9 cellular contexts compared by ENCODE assay signal in genomic region chr4:76982638-76983579, GRCh38. TPM values are rescaled to one million over a fixed set of nuclear protein-coding genes. Genes with fewer than 3 reads are reported as not detected.
DNase-seq lines count a peak whose midpoint lies in the region; ATAC-seq and TF ChIP-seq lines count a peak whose summit lies in the region.
"Had no signal": no experiment of that assay in that cellular context is flagged by ENCODE, and none has a peak within 500 bp of the region (broad histone marks: within the 10 kb centered on the region; RNA-seq: fewer than 3 reads in every experiment).

No MANE protein-coding gene starts in this region.

- peak overlapping the region; percentile 63 for H2BK120ac ChIP-seq in trophoblast cell (ENCODE audit: insufficient read depth, low read length, poor library complexity)

- peak overlapping the region; percentile 1; the same call in 1 of the 2 replicates for H3K9ac ChIP-seq in MM.1S (ENCODE audit: low read length)
- H3K9ac ChIP-seq in trophoblast cell (ENCODE audit: low read length) = no peak overlapping the region

- H2BK12ac ChIP-seq in trophoblast cell (ENCODE audit: low read length) = peak overlapping the region; percentile 87

- WGBS in trophoblast cell (ENCODE audit: extremely low coverage, insufficient coverage, insufficient read length) = no CpG with 5 or more reads among the region's 7 CpGs

- no peak overlapping the region for H4K12ac ChIP-seq in trophoblast cell (ENCODE audit: low read depth, low read length)

- H3K27ac ChIP-seq in MM.1S (ENCODE audit: low read length) (peak overlapping the region; percentile 71), trophoblast cell (ENCODE audit: low read depth, low read length) (peak overlapping the region; percentile 20), dorsolateral prefrontal cortex (peak overlapping the region in 1 of 59 donors; percentile 47)

- H3K27ac Mint-ChIP-seq in central memory CD8-positive, alpha-beta T cell (ENCODE audit: low read depth) = peak overlapping the region; percentile 74

- H3K4me1 ChIP-seq in MM.1S (ENCODE audit: low read length) (peaks cover 54% of the 10 kb centered on the region), trophoblast cell (ENCODE audit: control insufficient read depth in 1 of 2, insufficient read depth in 2 of 2, low read length in 2 of 2) (peaks cover 38 to 47% of the 10 kb centered on the region in 2 experiments)

- no peaks in the 10 kb centered on the region for H3K9me3 Mint-ChIP-seq in central memory CD8-positive, alpha-beta T cell

- H3K79me2 ChIP-seq in MM.1S (ENCODE audit: low read length) (peaks cover 53% of the 10 kb centered on the region), trophoblast cell (ENCODE audit: control insufficient read depth, insufficient read depth, low read length, poor library complexity) (peaks cover 11% of the 10 kb centered on the region)

- H3F3A ChIP-seq in MM.1S (ENCODE audit: insufficient read depth, low read length) = peaks cover 31% of the 10 kb centered on the region

- H3K36me3 ChIP-seq in MM.1S (replicated peaks; ENCODE audit: insufficient read depth, low read length) = no peaks in the 10 kb centered on the region
- H3K36me3 ChIP-seq in trophoblast cell (ENCODE audit: control insufficient read depth in 1 of 2, insufficient read depth in 2 of 2, low read length in 2 of 2) = peaks cover 0 to 4% of the 10 kb centered on the region in 2 experiments
- H3K36me3 ChIP-seq: ascending aorta had no signal

- H3K36me3 Mint-ChIP-seq in central memory CD8-positive, alpha-beta T cell (ENCODE audit: insufficient read depth) = peaks cover 3% of the 10 kb centered on the region

- peak; percentile 17 for TF ChIP-seq CTCF in GM12864 (IDR thresholded peaks at IDR 0.05; ENCODE audit: low read depth, low read length, missing control alignments)
- TF ChIP-seq CTCF in MM.1S (IDR thresholded peaks at IDR 0.05; ENCODE audit: low read length) = peak; percentile 36; the same call in 1 of the 2 replicates
- no peak for TF ChIP-seq CTCF in dorsolateral prefrontal cortex (IDR thresholded peaks at IDR 0.05 in 54 of 56, conservative IDR thresholded peaks at IDR 0.05 in 2 of 56; ENCODE audit: low read depth in 1 of 56, partially characterized antibody in 56 of 56)

- H3K79me1 ChIP-seq in trophoblast cell (ENCODE audit: low read length) = peaks cover 16% of the 10 kb centered on the region

- peak overlapping the region; percentile 86 for H3K4ac ChIP-seq in trophoblast cell (ENCODE audit: low read depth, low read length)

- no peaks in the 10 kb centered on the region for H3K27me3 ChIP-seq in MM.1S (replicated peaks; ENCODE audit: insufficient read depth, low read length)
- H3K27me3 ChIP-seq in trophoblast cell (ENCODE audit: insufficient read depth, low read length) = no peaks in the 10 kb centered on the region
- no peaks in the 10 kb centered on the region for H3K27me3 ChIP-seq in dorsolateral prefrontal cortex
- H3K27me3 ChIP-seq: ascending aorta had no signal

- intact Hi-C loops in dorsolateral prefrontal cortex (cut with DNase I) = no loop called here

- H3K23ac ChIP-seq in trophoblast cell (ENCODE audit: low read length) = no peak overlapping the region

- H3K4me3 ChIP-seq in GM12864 (ENCODE audit: low read depth, low read length) (no peak overlapping the region), MM.1S (ENCODE audit: low read length) (peak overlapping the region; percentile 37), trophoblast cell (ENCODE audit: low read depth, low read length) (peak overlapping the region; percentile 18), dorsolateral prefrontal cortex (no peak overlapping the region)
- H3K4me3 ChIP-seq: ascending aorta had no signal

- H3K4me1 Mint-ChIP-seq in central memory CD8-positive, alpha-beta T cell = peaks cover 75% of the 10 kb centered on the region

- no peaks in the 10 kb centered on the region for H4K20me1 ChIP-seq in MM.1S (ENCODE audit: insufficient read depth, low read length)

- peak overlapping the region; percentile 43 for H3K4me3 Mint-ChIP-seq in central memory CD8-positive, alpha-beta T cell

- H4K91ac ChIP-seq in trophoblast cell (ENCODE audit: low read depth, low read length) = peak overlapping the region; percentile 74

- H2AK5ac ChIP-seq in trophoblast cell (ENCODE audit: low read length) = peak overlapping the region; percentile 85

- H3K4me2 ChIP-seq in MM.1S (ENCODE audit: low read depth, low read length) = peak overlapping the region; percentile 83
- no peak overlapping the region for H3K4me2 ChIP-seq in trophoblast cell (ENCODE audit: low read length)

- no peaks in the 10 kb centered on the region for H3K9me2 ChIP-seq in MM.1S (replicated peaks; ENCODE audit: insufficient read depth, low read length)

- no peaks in the 10 kb centered on the region for H3K27me3 Mint-ChIP-seq in central memory CD8-positive, alpha-beta T cell

- DNase-seq in GM12864 (ENCODE audit: low read depth) (no peak), MM.1S (peak; percentile 72), trophoblast cell (peak; percentile 42 to 91), dorsolateral prefrontal cortex (no peak)
- no peak for DNase-seq in central memory CD8-positive, alpha-beta T cell (ENCODE audit: low spot score in 2 of 2)
- DNase-seq: NCI-H1436 treated with DMSO at 0.1 percent for 48 hours had no signal

- no peaks in the 10 kb centered on the region for H3K9me3 ChIP-seq in MM.1S (replicated peaks; ENCODE audit: insufficient read depth, low read length)
- H3K9me3 ChIP-seq in trophoblast cell (ENCODE audit: insufficient read depth, low read depth, low read length) = no peaks in the 10 kb centered on the region
- H3K9me3 ChIP-seq: ascending aorta had no signal

- peak overlapping the region; percentile 51 for H3K18ac ChIP-seq in trophoblast cell (ENCODE audit: low read length)

- H2BK5ac ChIP-seq in trophoblast cell (ENCODE audit: low read depth, low read length, poor library complexity) = peak overlapping the region; percentile 33

- peak overlapping the region; percentile 46 for H2AFZ ChIP-seq in MM.1S (ENCODE audit: low read length)
- H2AFZ ChIP-seq in trophoblast cell (ENCODE audit: insufficient read depth, low read length, poor library complexity) = no peak overlapping the region

- ATAC-seq in central memory CD8-positive, alpha-beta T cell (replicated peaks; ENCODE audit: extremely low read depth, poor library complexity, severe bottlenecking) = no peak
- ATAC-seq in HG02571 (IDR thresholded peaks at IDR 0.05; ENCODE audit: unreplicated experiment) (no peak), HG03354 (IDR thresholded peaks at IDR 0.05; ENCODE audit: poor library complexity, severe bottlenecking, unreplicated experiment) (no peak)

- peak overlapping the region; percentile 44 for H4K8ac ChIP-seq in trophoblast cell (ENCODE audit: low read depth, low read length)

- H3K14ac ChIP-seq in trophoblast cell (ENCODE audit: low read length) = peak overlapping the region; percentile 28

RNA-seq across cellular contexts. Expression of gene SEPTIN11, which starts 33.4 kb away (rescaled TPM):
- 151 and 154 TPM in 2 replicates for polyA plus RNA-seq in trophoblast cell (2013)
- total RNA-seq in dorsolateral prefrontal cortex = 100 to 1,000 TPM; 109 to 284 (median 200) TPM

Comparison
In these comparisons a context has a peak if more than half of its experiments do, and no peak if none do; other contexts are left out.
1. DNase-seq: peak in MM.1S (single experiment) and trophoblast cell (2 of 2); none in GM12864 (single experiment), central memory CD8-positive, alpha-beta T cell (0 of 2) and dorsolateral prefrontal cortex (0 of 10).
2. H3K4me3 ChIP-seq: peak in MM.1S (single experiment) and trophoblast cell (single experiment); none in GM12864 (single experiment) and dorsolateral prefrontal cortex (0 of 59).
3. CTCF ChIP-seq: peak in GM12864 (single experiment) and MM.1S (single experiment); none in dorsolateral prefrontal cortex (0 of 56).